29 cellular contexts compared by ENCODE assay signal in genomic region chr2:54038835-54039234, GRCh38.
A peak's percentile ranks its signal among the peaks of the same experiment; 100 is the strongest.
DNase-seq lines count a peak whose midpoint lies in the region; ATAC-seq, FAIRE-seq and TF ChIP-seq lines count a peak whose summit lies in the region.
"Had no signal": no experiment of that assay in that cellular context is flagged by ENCODE, and none has a peak within 500 bp of the region (broad histone marks: within the 10 kb centered on the region; RNA-seq: fewer than 3 reads in every experiment).

No MANE protein-coding gene starts in this region.

- WGBS in A549 (ENCODE audit: missing lambda C conversion rate): 65% methylated on average over 1 of the region's 1 CpG

- DNase-seq in A549 (ENCODE audit: low read depth in 1 of 2, low spot score in 1 of 2) (peak in 1 of 2 experiments; percentile 60), HT1080 (ENCODE audit: low read depth) (peak; percentile 48), left lung (no peak), NCI-H1436 (lab: John Stamatoyannopoulos, UW) (no peak), amniotic stem cell (lab: John Stamatoyannopoulos, UW) (no peak), nephron progenitor cell (no peak)
- no peak for DNase-seq in central memory CD8-positive, alpha-beta T cell (ENCODE audit: low spot score in 2 of 2)
- DNase-seq: activated CD4-positive, alpha-beta memory T cell treated with anti-CD3 and anti-CD28 coated beads, Interleukin-2, amount 10 ng/mL, durations not matched to agents 7 days and 5 days; activated effector memory CD4-positive, alpha-beta T cell treated with anti-CD3 and anti-CD28 coated beads, Interleukin-2, amount 50 U/mL, for 16 hours; AML-193; CD4-positive, alpha-beta T cell; HFFc6; mesendoderm; MG63; naive B cell; NCI-H1105 treated with DMSO at 0.1 percent for 48 hours; NCI-H2029; NCI-H526 treated with DMSO at 0.1 percent for 48 hours; Peyer's patch; stimulated activated CD8-positive, alpha-beta memory T cell treated with anti-CD3 and anti-CD28 coated beads, Interleukin-4, amount 100 ng/mL, for 48 hours; T-helper 1 cell had no signal

- H3K4me3 Mint-ChIP-seq in central memory CD8-positive, alpha-beta T cell: no peak overlapping the region
- no peak overlapping the region for H3K4me3 Mint-ChIP-seq in nephron progenitor cell
- H3K4me3 Mint-ChIP-seq: activated CD4-positive, alpha-beta memory T cell treated with anti-CD3 and anti-CD28 coated beads, Interleukin-2, amount 10 ng/mL, durations not matched to agents 7 days and 5 days; CD4-positive, alpha-beta T cell; HFFc6; IgD-negative memory B cell; naive B cell had no signal

- TF ChIP-seq CTCF in A549 (IDR thresholded peaks at IDR 0.05) (no peak), left lung (IDR thresholded peaks at IDR 0.05) (no peak), nephron progenitor cell (IDR thresholded peaks at IDR 0.05) (no peak)

- TF ChIP-seq POLR2A in A549 (IDR thresholded peaks at IDR 0.05; ENCODE audit: low read length): no peak

- TF ChIP-seq RAD21 in A549 (conservative IDR thresholded peaks at IDR 0.05 in 1 of 2, IDR thresholded peaks at IDR 0.05 in 1 of 2): no peak

- CTCF ChIA-PET in A549 (lab: Yijun Ruan, JAX): interaction anchor here (1.7 to 2.6 kb wide), 2 partner anchors 10 to 14 kb away, joined by 4 to 7 read pairs; no protein-coding TSS in a partner anchor

- no peaks in the 10 kb centered on the region for H3K36me3 ChIP-seq in left lung
- H3K36me3 ChIP-seq: MG63, Peyer's patch, prostate gland, SJSA1 had no signal

- peak overlapping the region; percentile 2 for H3K27ac Mint-ChIP-seq in central memory CD8-positive, alpha-beta T cell (ENCODE audit: low read depth)
- H3K27ac Mint-ChIP-seq in nephron progenitor cell: no peak overlapping the region
- H3K27ac Mint-ChIP-seq: activated CD4-positive, alpha-beta memory T cell treated with anti-CD3 and anti-CD28 coated beads, Interleukin-2, amount 10 ng/mL, durations not matched to agents 7 days and 5 days; CD4-positive, alpha-beta T cell; HFFc6; IgD-negative memory B cell had no signal

- H3K4me3 ChIP-seq in A549 (no peak overlapping the region), left lung (no peak overlapping the region)
- H3K4me3 ChIP-seq: GM12878, MG63, Peyer's patch, prostate gland, SJSA1, tibial nerve had no signal

- POLR2A ChIA-PET in A549 (lab: Yijun Ruan, JAX): no interaction called here

- intact Hi-C loops in left lung (cut with DNase I): no loop called here

- ATAC-seq in A549: peak; percentile 61 to 78; a peak in 4 of 6 replicates
- no peak for ATAC-seq in central memory CD8-positive, alpha-beta T cell (replicated peaks; ENCODE audit: extremely low read depth, poor library complexity, severe bottlenecking)
- peak; percentile 38 for ATAC-seq in left lung
- ATAC-seq in GM21723 (IDR thresholded peaks at IDR 0.05; ENCODE audit: unreplicated experiment): no peak
- ATAC-seq: activated CD4-positive, CD25-positive, alpha-beta regulatory T cell treated with anti-CD3 and anti-CD28 coated beads, Interleukin-2, amount 50 U/mL, for 24 hours; GM12878 had no signal

- H3K9me3 Mint-ChIP-seq in central memory CD8-positive, alpha-beta T cell: no peaks in the 10 kb centered on the region
- no peaks in the 10 kb centered on the region for H3K9me3 Mint-ChIP-seq in nephron progenitor cell
- H3K9me3 Mint-ChIP-seq: activated CD4-positive, alpha-beta memory T cell treated with anti-CD3 and anti-CD28 coated beads, Interleukin-2, amount 10 ng/mL, durations not matched to agents 7 days and 5 days; CD4-positive, alpha-beta T cell; HFFc6; IgD-negative memory B cell; naive B cell had no signal

- H3K4me1 Mint-ChIP-seq in central memory CD8-positive, alpha-beta T cell: no peaks in the 10 kb centered on the region
- no peaks in the 10 kb centered on the region for H3K4me1 Mint-ChIP-seq in nephron progenitor cell
- H3K4me1 Mint-ChIP-seq: activated CD4-positive, alpha-beta memory T cell treated with anti-CD3 and anti-CD28 coated beads, Interleukin-2, amount 10 ng/mL, durations not matched to agents 7 days and 5 days had no signal

- H3K4me2 ChIP-seq in A549: peak overlapping the region; percentile 28; the same call in 2 of the 3 replicates

- H3K4me1 ChIP-seq in A549 (peaks cover 29% of the 10 kb centered on the region), left lung (no peaks in the 10 kb centered on the region)
- H3K4me1 ChIP-seq: Peyer's patch, prostate gland had no signal

- peak overlapping the region in 1 of 2 experiments; percentile 64; a peak in 1 of 6 replicates for H3K27ac ChIP-seq in A549
- H3K27ac ChIP-seq in left lung: no peak overlapping the region
- H3K27ac ChIP-seq: Peyer's patch, prostate gland, SJSA1, tibial nerve had no signal

- H3K27me3 Mint-ChIP-seq in central memory CD8-positive, alpha-beta T cell: no peaks in the 10 kb centered on the region
- peaks cover 2% of the 10 kb centered on the region for H3K27me3 Mint-ChIP-seq in nephron progenitor cell (ENCODE audit: low read depth, poor library complexity)
- H3K27me3 Mint-ChIP-seq: activated CD4-positive, alpha-beta memory T cell treated with anti-CD3 and anti-CD28 coated beads, Interleukin-2, amount 10 ng/mL, durations not matched to agents 7 days and 5 days; CD4-positive, alpha-beta T cell; IgD-negative memory B cell; naive B cell had no signal

- FAIRE-seq in A549 (lab: Jason Lieb, UNC): no peak
- FAIRE-seq: A204.1, GM12878 had no signal

- TF ChIP-seq EP300 in A549 (IDR thresholded peaks at IDR 0.05): no peak

- H3K36me3 Mint-ChIP-seq in central memory CD8-positive, alpha-beta T cell (ENCODE audit: insufficient read depth): no peaks in the 10 kb centered on the region
- peaks cover 11% of the 10 kb centered on the region for H3K36me3 Mint-ChIP-seq in nephron progenitor cell (ENCODE audit: low read depth)
- H3K36me3 Mint-ChIP-seq: IgD-negative memory B cell had no signal

- H3K9me3 ChIP-seq in A549 (no peaks in the 10 kb centered on the region), left lung (no peaks in the 10 kb centered on the region)
- H3K9me3 ChIP-seq: MG63, Peyer's patch, prostate gland, SJSA1, tibial nerve had no signal

- H3K27me3 ChIP-seq in left lung: no peaks in the 10 kb centered on the region
- H3K27me3 ChIP-seq: MG63, Peyer's patch, SJSA1, tibial nerve had no signal

TF ChIP-seq in A549, 52 proteins besides CTCF, POLR2A, EP300 and RAD21:
- TF ChIP-seq EHMT2 (IDR thresholded peaks at IDR 0.05; ENCODE audit: low read depth) (no peak), FOSL2 (IDR thresholded peaks at IDR 0.05) (0 out of 2 replicates have a peak, but pooled peaks have one; percentile 27), FOSL2 (CRISPR knock-in tag; IDR thresholded peaks at IDR 0.05) (peak; percentile 79)

Comparison
In these comparisons a context has a peak if more than half of its experiments do, and no peak if none do; other contexts are left out.
1. ATAC-seq: peak in A549 (2 of 2) and left lung (single experiment); none in central memory CD8-positive, alpha-beta T cell (single experiment) and GM21723 (single experiment).